In the genomic region with DNA sequence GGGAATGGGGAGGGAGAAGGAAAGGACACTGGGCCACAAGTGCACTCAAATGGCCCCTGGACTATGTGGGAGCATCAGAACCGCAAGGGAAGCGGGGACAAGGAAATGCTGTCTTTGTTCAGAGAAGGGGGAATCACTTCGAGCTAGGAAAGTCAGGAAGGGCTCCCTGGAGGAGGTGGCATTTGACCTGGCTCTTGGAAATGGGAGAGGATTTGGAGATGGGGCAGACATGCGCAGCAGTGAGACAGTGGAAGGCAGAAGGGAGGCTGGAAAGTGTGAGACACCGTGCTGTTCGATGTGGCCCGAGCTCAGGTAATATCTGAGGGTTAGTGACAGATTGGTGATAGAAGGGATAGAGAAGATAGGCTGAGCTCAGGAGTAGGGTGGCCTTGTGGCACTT, we compare ENCODE assay signal across 26 cellular contexts. TPM values are rescaled to one million over a fixed set of nuclear protein-coding genes. Genes with fewer than 3 reads are reported as not detected.
"Had no signal": no experiment of that assay in that cellular context is flagged by ENCODE, and none has a peak within 500 bp of the region (broad histone marks: within the 10 kb centered on the region; RNA-seq: fewer than 3 reads in every experiment).

No MANE protein-coding gene starts in this region.

- H3K9ac ChIP-seq: parathyroid adenoma had no signal

- H3K4me3 ChIP-seq: left lung, thyroid gland had no signal

- H3K27me3 Mint-ChIP-seq: activated CD4-positive, alpha-beta memory T cell treated with anti-CD3 and anti-CD28 coated beads, Interleukin-2, amount 10 ng/mL, durations not matched to agents 7 days and 5 days; natural killer cell treated with Interleukin-12 subunit alpha and Interleukin-12 subunit beta and Interleukin-15 and Interleukin-18, amount 100 ng/mL, for 72 hours; stimulated activated naive CD8-positive, alpha-beta T cell treated with anti-CD3 and anti-CD28 coated beads, Interleukin-15, Interleukin-2, amounts not matched to agents 100 ng/mL and 50 ng/mL, for 24 hours had no signal

- ATAC-seq: foreskin keratinocyte; natural killer cell treated with Interleukin-12 subunit alpha and Interleukin-12 subunit beta and Interleukin-15 and Interleukin-18, amount 100 ng/mL, for 72 hours; right cardiac atrium; T-helper 17 cell had no signal

- H3K4me3 Mint-ChIP-seq: activated CD4-positive, alpha-beta memory T cell treated with anti-CD3 and anti-CD28 coated beads, Interleukin-2, amount 10 ng/mL, durations not matched to agents 7 days and 5 days; activated naive CD4-positive, alpha-beta T cell treated with anti-CD3 and anti-CD28 coated beads, Interleukin-2, amount 10 ng/mL, durations not matched to agents 7 days and 5 days; immature natural killer cell; natural killer cell treated with Interleukin-12 subunit alpha and Interleukin-12 subunit beta and Interleukin-15 and Interleukin-18, amount 100 ng/mL, for 72 hours; stimulated activated naive CD8-positive, alpha-beta T cell treated with anti-CD3 and anti-CD28 coated beads, Interleukin-15, Interleukin-2, amounts not matched to agents 100 ng/mL and 50 ng/mL, for 24 hours; T-helper 17 cell had no signal

- H3K27ac ChIP-seq: foreskin keratinocyte, left lung, parathyroid adenoma, thyroid gland had no signal

- H2AFZ ChIP-seq: parathyroid adenoma had no signal

- H3K36me3 ChIP-seq: left lung, thyroid gland had no signal

- H3K9me3 ChIP-seq: thyroid gland had no signal

- H3K9me3 Mint-ChIP-seq: activated CD4-positive, alpha-beta memory T cell treated with anti-CD3 and anti-CD28 coated beads, Interleukin-2, amount 10 ng/mL, durations not matched to agents 7 days and 5 days; activated naive CD4-positive, alpha-beta T cell treated with anti-CD3 and anti-CD28 coated beads, Interleukin-2, amount 10 ng/mL, durations not matched to agents 7 days and 5 days; immature natural killer cell; natural killer cell treated with Interleukin-12 subunit alpha and Interleukin-12 subunit beta and Interleukin-15 and Interleukin-18, amount 100 ng/mL, for 72 hours; stimulated activated naive CD8-positive, alpha-beta T cell treated with anti-CD3 and anti-CD28 coated beads, Interleukin-15, Interleukin-2, amounts not matched to agents 100 ng/mL and 50 ng/mL, for 24 hours had no signal

- H3K36me3 Mint-ChIP-seq: activated naive CD4-positive, alpha-beta T cell treated with anti-CD3 and anti-CD28 coated beads, Interleukin-2, amount 10 ng/mL, durations not matched to agents 7 days and 5 days; immature natural killer cell; natural killer cell treated with Interleukin-12 subunit alpha and Interleukin-12 subunit beta and Interleukin-15 and Interleukin-18, amount 100 ng/mL, for 72 hours had no signal

- H3K27me3 ChIP-seq: left lung, thyroid gland had no signal

- H3K4me1 ChIP-seq: foreskin keratinocyte, parathyroid adenoma had no signal

- H3K27ac Mint-ChIP-seq: activated CD4-positive, alpha-beta memory T cell treated with anti-CD3 and anti-CD28 coated beads, Interleukin-2, amount 10 ng/mL, durations not matched to agents 7 days and 5 days; activated naive CD4-positive, alpha-beta T cell treated with anti-CD3 and anti-CD28 coated beads, Interleukin-2, amount 10 ng/mL, durations not matched to agents 7 days and 5 days; natural killer cell treated with Interleukin-12 subunit alpha and Interleukin-12 subunit beta and Interleukin-15 and Interleukin-18, amount 100 ng/mL, for 72 hours; stimulated activated naive CD8-positive, alpha-beta T cell treated with anti-CD3 and anti-CD28 coated beads, Interleukin-15, Interleukin-2, amounts not matched to agents 100 ng/mL and 50 ng/mL, for 24 hours; T-helper 17 cell had no signal

- H3K4me1 Mint-ChIP-seq: activated CD4-positive, alpha-beta memory T cell treated with anti-CD3 and anti-CD28 coated beads, Interleukin-2, amount 10 ng/mL, durations not matched to agents 7 days and 5 days; activated naive CD4-positive, alpha-beta T cell treated with anti-CD3 and anti-CD28 coated beads, Interleukin-2, amount 10 ng/mL, durations not matched to agents 7 days and 5 days; immature natural killer cell; T-helper 17 cell had no signal

- DNase-seq: activated CD4-positive, alpha-beta memory T cell treated with anti-CD3 and anti-CD28 coated beads, Interleukin-2, amount 10 ng/mL, durations not matched to agents 7 days and 5 days; activated CD4-positive, alpha-beta T cell treated with anti-CD3 and anti-CD28 coated beads for 48 hours; activated effector memory CD4-positive, alpha-beta T cell treated with anti-CD3 and anti-CD28 coated beads, Interleukin-2, amount 50 U/mL, for 16 hours; activated naive CD4-positive, alpha-beta T cell treated with anti-CD3 and anti-CD28 coated beads, Interleukin-2, amount 10 ng/mL, durations not matched to agents 7 days and 5 days; amygdala; caudate nucleus; dermis blood vessel endothelial cell; effector CD8-positive, alpha-beta T cell; foreskin keratinocyte; immature natural killer cell; nucleus accumbens; stimulated activated CD4-positive, alpha-beta T cell treated with anti-CD3 and anti-CD28 coated beads, Interleukin-12 subunit alpha, Interleukin-12 subunit beta, amount 100 ng/mL, for 4 hours; stimulated activated CD4-positive, alpha-beta T cell treated with anti-CD3 and anti-CD28 coated beads, Interleukin-4, amount 100 ng/mL, for 4 hours; substantia nigra; T-helper 17 cell; thyroid gland had no signal

- H3K79me2 ChIP-seq: parathyroid adenoma had no signal

RNA-seq across cellular contexts. Expression of a gene that starts 25.5 kb away (rescaled TPM):
- total RNA-seq: activated CD4-positive, alpha-beta memory T cell treated with anti-CD3 and anti-CD28 coated beads, Interleukin-2, amount 10 ng/mL, durations not matched to agents 7 days and 5 days; dermis blood vessel endothelial cell; foreskin keratinocyte; glomerular endothelial cell; kidney epithelial cell; pulmonary artery endothelial cell; skeletal muscle tissue; T-helper 17 cell; ureter had no signal
- polyA plus RNA-seq: foreskin keratinocyte had no signal

RNA-seq across cellular contexts. Expression of a gene that starts 54.9 kb away (rescaled TPM):
- total RNA-seq: activated CD4-positive, alpha-beta memory T cell treated with anti-CD3 and anti-CD28 coated beads, Interleukin-2, amount 10 ng/mL, durations not matched to agents 7 days and 5 days; dermis blood vessel endothelial cell; foreskin keratinocyte; kidney epithelial cell; natural killer cell treated with Interleukin-12 subunit alpha and Interleukin-12 subunit beta and Interleukin-15 and Interleukin-18, amount 100 ng/mL, for 72 hours; T-helper 17 cell had no signal
- polyA plus RNA-seq: foreskin keratinocyte had no signal
